ENCODE assay signal across 8 cellular contexts in the genomic region with DNA sequence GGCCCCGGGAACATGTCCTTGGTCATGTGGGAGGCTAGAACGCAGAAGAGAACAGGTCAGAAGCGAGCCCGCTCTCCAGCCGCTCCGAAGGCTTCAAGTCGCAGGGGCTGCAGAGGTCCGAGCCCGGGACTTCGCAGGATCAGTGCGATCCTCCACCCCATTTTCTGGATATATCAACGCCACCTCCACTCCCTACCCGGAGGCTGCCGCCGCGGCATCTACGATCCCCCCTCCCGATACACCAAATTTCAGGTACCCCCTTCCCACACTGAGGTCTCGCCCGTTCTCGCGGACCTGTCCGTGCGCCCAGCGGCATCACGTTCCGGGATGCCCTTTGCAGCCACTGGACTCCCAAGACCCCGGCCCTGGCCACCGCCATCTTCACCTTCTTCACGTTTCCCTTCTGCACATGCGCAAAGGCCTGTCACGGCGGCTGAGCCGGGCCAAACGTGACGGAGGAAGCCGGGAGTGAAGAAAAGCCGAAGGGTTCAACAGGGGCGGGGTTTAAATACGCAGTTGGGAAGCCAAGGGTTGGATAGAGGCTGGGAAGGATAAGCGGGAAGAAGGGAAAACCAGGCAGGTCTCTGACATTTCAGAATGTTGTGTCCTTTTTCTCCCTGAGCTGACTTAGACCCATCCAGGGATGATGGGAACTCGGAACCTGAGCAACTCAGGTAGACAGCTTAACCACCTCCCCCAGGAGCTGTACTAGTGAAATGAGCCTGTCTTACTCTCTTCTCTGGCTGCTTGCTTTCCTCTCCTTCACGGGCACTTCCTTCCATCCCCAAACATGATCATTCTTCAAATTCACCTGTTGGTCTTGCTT. TPM values are rescaled to one million over a fixed set of nuclear protein-coding genes. Genes with fewer than 3 reads are reported as not detected.
DNase-seq lines count a peak whose midpoint lies in the region; ATAC-seq, FAIRE-seq and TF ChIP-seq lines count a peak whose summit lies in the region.

A gene (minus strand): TSS at position 399 of the 826 bp plus-strand sequence. CDS start 20 bp downstream, at position 379.

- peak within 1 kb of the TSS; percentile 97 for H3K27ac Mint-ChIP-seq in GM23338
- peak within 1 kb of the TSS; percentile 99 for H3K27ac Mint-ChIP-seq in activated naive CD8-positive, alpha-beta T cell treated with anti-CD3 and anti-CD28 coated beads for 36 hours
- peak within 1 kb of the TSS; percentile 89 for H3K27ac Mint-ChIP-seq in glutamatergic neuron (ENCODE audit: unreplicated experiment)

- WGBS in ovary, 3 donors: 0 to 1% (median 1%) methylated on average over 43 of the region's 43 CpGs

- FAIRE-seq in D721Med (lab: Jason Lieb, UNC): no peak

- ATAC-seq in GM23338 (peak; percentile 91), thoracic aorta (ENCODE audit: insufficient number of reproducible peaks, low FRiP score, low read depth) (peak; percentile 83)

- H3K79me2 ChIP-seq in GM23338 (replicated peaks; ENCODE audit: insufficient read depth): peaks cover 18% of the 10 kb centered on the region

- H2AFZ ChIP-seq in GM23338: peak within 1 kb of the TSS; percentile 96

- H3K9me3 ChIP-seq in ovary (no peaks in the 10 kb centered on the region), thoracic aorta (no peaks in the 10 kb centered on the region)

- no peaks in the 10 kb centered on the region for H3K27me3 ChIP-seq in GM23338 (ENCODE audit: insufficient read depth)
- H3K27me3 ChIP-seq in ovary: no peaks in the 10 kb centered on the region
- no peaks in the 10 kb centered on the region for H3K27me3 ChIP-seq in thoracic aorta (replicated peaks; ENCODE audit: insufficient read depth)

- H4K20me1 ChIP-seq in GM23338 (replicated peaks; ENCODE audit: insufficient read depth): peaks cover 5% of the 10 kb centered on the region; the same call in 1 of the 2 replicates

- H3K4me1 Mint-ChIP-seq in GM23338 (peaks cover 10% of the 10 kb centered on the region), glutamatergic neuron (ENCODE audit: low read depth, unreplicated experiment) (peaks cover 7% of the 10 kb centered on the region)
- H3K4me1 Mint-ChIP-seq in activated naive CD8-positive, alpha-beta T cell treated with anti-CD3 and anti-CD28 coated beads for 36 hours: peaks cover 31% of the 10 kb centered on the region

- peak within 1 kb of the TSS; percentile 99 for H3K4me3 Mint-ChIP-seq in GM23338
- peak within 1 kb of the TSS; percentile 99 for H3K4me3 Mint-ChIP-seq in activated naive CD8-positive, alpha-beta T cell treated with anti-CD3 and anti-CD28 coated beads for 36 hours
- H3K4me3 Mint-ChIP-seq in glutamatergic neuron (ENCODE audit: unreplicated experiment): peak within 1 kb of the TSS; percentile 100

- intact Hi-C loops in ovary (cut with DNase I): loop anchor here in 1 of 4 donors (10.0 kb wide), 1 partner anchor 225 kb away; no protein-coding TSS in a partner anchor

- no peak for TF ChIP-seq EP300 in ovary (IDR thresholded peaks at IDR 0.05)

- H3K27me3 Mint-ChIP-seq in GM23338 (ENCODE audit: insufficient read depth, low read depth, poor library complexity) (peaks cover 2% of the 10 kb centered on the region), glutamatergic neuron (ENCODE audit: unreplicated experiment) (peaks cover 6% of the 10 kb centered on the region)
- H3K27me3 Mint-ChIP-seq in activated naive CD8-positive, alpha-beta T cell treated with anti-CD3 and anti-CD28 coated beads for 36 hours: no peaks in the 10 kb centered on the region

- no peaks in the 10 kb centered on the region for H3K9me3 Mint-ChIP-seq in GM23338
- no peaks in the 10 kb centered on the region for H3K9me3 Mint-ChIP-seq in activated naive CD8-positive, alpha-beta T cell treated with anti-CD3 and anti-CD28 coated beads for 36 hours
- peaks cover 3% of the 10 kb centered on the region for H3K9me3 Mint-ChIP-seq in glutamatergic neuron (ENCODE audit: unreplicated experiment)

- TF ChIP-seq CTCF in D721Med (IDR thresholded peaks at IDR 0.05; ENCODE audit: insufficient read depth, missing control alignments) (no peak), GM23338 (conservative IDR thresholded peaks at IDR 0.05; ENCODE audit: low read depth in 2 of 2) (no peak), glutamatergic neuron (IDR thresholded peaks at IDR 0.05; ENCODE audit: partially characterized antibody, unreplicated experiment) (no peak), ovary (IDR thresholded peaks at IDR 0.05) (no peak), thoracic aorta (IDR thresholded peaks at IDR 0.05) (no peak)

- H3K27ac ChIP-seq in GM23338 (ENCODE audit: low read depth): no peak within 1 kb of the TSS
- H3K27ac ChIP-seq in ovary: peak within 1 kb of the TSS; percentile 66 to 71
- peak within 1 kb of the TSS; percentile 2 to 66 for H3K27ac ChIP-seq in thoracic aorta

- DNase-seq in D721Med (ENCODE audit: insufficient read length, low spot score) (peak; percentile 77), GM23338 (ENCODE audit: low spot score) (peak; percentile 94), NCI-H1417 (lab: John Stamatoyannopoulos, UW) (peak; percentile 83 to 89 (median 84)), SW 1271 (lab: John Stamatoyannopoulos, UW) (peak; percentile 69 to 82), glutamatergic neuron (peak; percentile 94), ovary (peak; percentile 88 to 92 (median 91)), thoracic aorta (ENCODE audit: low spot score) (peak; percentile 83)
- peak; percentile 86 for DNase-seq in activated naive CD8-positive, alpha-beta T cell treated with anti-CD3 and anti-CD28 coated beads for 36 hours

- H3K36me3 Mint-ChIP-seq in GM23338 (ENCODE audit: low read depth) (peaks cover 23% of the 10 kb centered on the region), glutamatergic neuron (ENCODE audit: unreplicated experiment) (no peaks in the 10 kb centered on the region)
- peaks cover 24% of the 10 kb centered on the region for H3K36me3 Mint-ChIP-seq in activated naive CD8-positive, alpha-beta T cell treated with anti-CD3 and anti-CD28 coated beads for 36 hours

- H3K36me3 ChIP-seq in GM23338 (ENCODE audit: insufficient read depth) (peaks cover 10% of the 10 kb centered on the region; the same call in 1 of the 2 replicates), ovary (no peaks in the 10 kb centered on the region), thoracic aorta (peaks cover 19% of the 10 kb centered on the region)

- H3K9me2 ChIP-seq in GM23338 (ENCODE audit: insufficient read depth): no peaks in the 10 kb centered on the region

- TF ChIP-seq POLR2A in ovary (IDR thresholded peaks at IDR 0.05): peak; percentile 52

- peak within 1 kb of the TSS; percentile 96 for H3K4me2 ChIP-seq in GM23338

- peaks cover 11% of the 10 kb centered on the region for H3K4me1 ChIP-seq in GM23338 (ENCODE audit: insufficient read depth)
- peaks cover 6% of the 10 kb centered on the region for H3K4me1 ChIP-seq in ovary (ENCODE audit: insufficient read depth)
- peaks cover 4 to 23% of the 10 kb centered on the region in 2 donors for H3K4me1 ChIP-seq in thoracic aorta (ENCODE audit: control insufficient read depth in 1 of 2, low read depth in 2 of 2)

- H3K4me3 ChIP-seq in GM23338: peak within 1 kb of the TSS; percentile 92
- peak within 1 kb of the TSS; percentile 75 for H3K4me3 ChIP-seq in ovary
- peak within 1 kb of the TSS; percentile 89 for H3K4me3 ChIP-seq in thoracic aorta

- H3F3A ChIP-seq in GM23338 (replicated peaks; ENCODE audit: low read depth): no peaks in the 10 kb centered on the region

TF ChIP-seq in GM23338, 12 proteins besides CTCF, POLR2A, EP300 and RAD21 (continues in another document):
- no peak for TF ChIP-seq EZH2 (IDR thresholded peaks at IDR 0.05; ENCODE audit: low read depth, unreplicated experiment)
- no peak for TF ChIP-seq EZH2phosphoT487 (IDR thresholded peaks at IDR 0.05; ENCODE audit: unreplicated experiment)
- TF ChIP-seq STAT1 (IDR thresholded peaks at IDR 0.05; ENCODE audit: unreplicated experiment): no peak
- peak; percentile 77; the same call in 1 of the 2 replicates for TF ChIP-seq CREB1 (CRISPR knock-in tag; IDR thresholded peaks at IDR 0.05; ENCODE audit: low read depth)
- TF ChIP-seq, protein P1, sequence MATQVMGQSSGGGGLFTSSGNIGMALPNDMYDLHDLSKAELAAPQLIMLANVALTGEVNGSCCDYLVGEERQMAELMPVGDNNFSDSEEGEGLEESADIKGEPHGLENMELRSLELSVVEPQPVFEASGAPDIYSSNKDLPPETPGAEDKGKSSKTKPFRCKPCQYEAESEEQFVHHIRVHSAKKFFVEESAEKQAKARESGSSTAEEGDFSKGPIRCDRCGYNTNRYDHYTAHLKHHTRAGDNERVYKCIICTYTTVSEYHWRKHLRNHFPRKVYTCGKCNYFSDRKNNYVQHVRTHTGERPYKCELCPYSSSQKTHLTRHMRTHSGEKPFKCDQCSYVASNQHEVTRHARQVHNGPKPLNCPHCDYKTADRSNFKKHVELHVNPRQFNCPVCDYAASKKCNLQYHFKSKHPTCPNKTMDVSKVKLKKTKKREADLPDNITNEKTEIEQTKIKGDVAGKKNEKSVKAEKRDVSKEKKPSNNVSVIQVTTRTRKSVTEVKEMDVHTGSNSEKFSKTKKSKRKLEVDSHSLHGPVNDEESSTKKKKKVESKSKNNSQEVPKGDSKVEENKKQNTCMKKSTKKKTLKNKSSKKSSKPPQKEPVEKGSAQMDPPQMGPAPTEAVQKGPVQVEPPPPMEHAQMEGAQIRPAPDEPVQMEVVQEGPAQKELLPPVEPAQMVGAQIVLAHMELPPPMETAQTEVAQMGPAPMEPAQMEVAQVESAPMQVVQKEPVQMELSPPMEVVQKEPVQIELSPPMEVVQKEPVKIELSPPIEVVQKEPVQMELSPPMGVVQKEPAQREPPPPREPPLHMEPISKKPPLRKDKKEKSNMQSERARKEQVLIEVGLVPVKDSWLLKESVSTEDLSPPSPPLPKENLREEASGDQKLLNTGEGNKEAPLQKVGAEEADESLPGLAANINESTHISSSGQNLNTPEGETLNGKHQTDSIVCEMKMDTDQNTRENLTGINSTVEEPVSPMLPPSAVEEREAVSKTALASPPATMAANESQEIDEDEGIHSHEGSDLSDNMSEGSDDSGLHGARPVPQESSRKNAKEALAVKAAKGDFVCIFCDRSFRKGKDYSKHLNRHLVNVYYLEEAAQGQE (IDR thresholded peaks at IDR 0.05; ENCODE audit: unreplicated experiment): no peak
- TF ChIP-seq ZNF331 (CRISPR knock-in tag; IDR thresholded peaks at IDR 0.05; ENCODE audit: low read depth): no peak

RNA-seq across cellular contexts. Expression of the gene that starts here (rescaled TPM):
- total RNA-seq in GM23338 (2014; rRNA removed; shearing (Covaris generic)): 131 and 133 TPM in 2 replicates
- polyA plus RNA-seq in GM23338 (2016; fragmentation: Nextera tagmentation; extraction: Ambion mirVana) (464 and 520 TPM in 2 replicates), ovary (100 to 1,000 TPM; 162 to 262 TPM)
- 100 to 1,000 TPM; 311 to 324 TPM for total RNA-seq in activated naive CD8-positive, alpha-beta T cell treated with anti-CD3 and anti-CD28 coated beads for 36 hours
- total RNA-seq in glutamatergic neuron (ENCODE audit: unreplicated experiment) (284 TPM), ovary (100 to 1,000 TPM in 6 of 7 donors, 10 to 100 TPM in 1; 99.4 to 156 (median 150) TPM), thoracic aorta (100 to 1,000 TPM; 106 to 222 TPM)
